10 cellular contexts compared by ENCODE assay signal in genomic region chr2:15313657-15314056, GRCh38.
DNase-seq lines count a peak whose midpoint lies in the region; ATAC-seq, FAIRE-seq and TF ChIP-seq lines count a peak whose summit lies in the region.
"Had no signal": no experiment of that assay in that cellular context is flagged by ENCODE, and none has a peak within 500 bp of the region (broad histone marks: within the 10 kb centered on the region; RNA-seq: fewer than 3 reads in every experiment).

No MANE protein-coding gene starts in this region.

- H3K27ac ChIP-seq in KOPT-K1 (ENCODE audit: low read depth, low read length, poor library complexity, severe bottlenecking): peak overlapping the region; percentile 21
- no peak overlapping the region for H3K27ac ChIP-seq in suprapubic skin
- H3K27ac ChIP-seq in aorta (ENCODE audit: low read depth in 1 of 2, low read length in 2 of 2): no peak overlapping the region

- ATAC-seq in GM18870 (IDR thresholded peaks at IDR 0.05; ENCODE audit: unreplicated experiment) (peak; percentile 86), aorta (ENCODE audit: low FRiP score) (no peak)

- WGBS in suprapubic skin: 44% methylated on average over 1 of the region's 1 CpG
- 11 to 18% methylated on average over 1 of the region's 1 CpG for WGBS in aorta, 2 donors

- no peak overlapping the region for H3K4me3 ChIP-seq in suprapubic skin
- no peak overlapping the region for H3K4me3 ChIP-seq in aorta (ENCODE audit: low read length in 2 of 2)

- no peak for TF ChIP-seq EP300 in suprapubic skin (IDR thresholded peaks at IDR 0.05)

- TF ChIP-seq POLR2A in H54 (IDR thresholded peaks at IDR 0.05; ENCODE audit: low read depth, low read length): no peak
- no peak for TF ChIP-seq POLR2A in suprapubic skin (IDR thresholded peaks at IDR 0.05)

- FAIRE-seq in H54 (lab: Jason Lieb, UNC): peak; percentile 48

- H3K27me3 ChIP-seq in suprapubic skin: no peaks in the 10 kb centered on the region
- H3K27me3 ChIP-seq in aorta (ENCODE audit: control insufficient read depth in 1 of 2, insufficient read depth in 2 of 2, low read length in 1 of 2): no peaks in the 10 kb centered on the region

- peaks cover 25 to 51% (median 29%) of the 10 kb centered on the region in 3 donors for H3K36me3 Mint-ChIP-seq in immature natural killer cell

- intact Hi-C loops in aorta (cut with DNase I) (no loop called here), head of caudate nucleus (cut with DNase I) (no loop called here)

- peaks cover 14% of the 10 kb centered on the region for H3K9me3 ChIP-seq in KOPT-K1 (ENCODE audit: insufficient read depth, low read length, poor library complexity, severe bottlenecking)
- H3K9me3 ChIP-seq in suprapubic skin: no peaks in the 10 kb centered on the region
- H3K9me3 ChIP-seq in aorta (ENCODE audit: control insufficient read depth, low read length): no peaks in the 10 kb centered on the region

- peaks cover 92 to 93% of the 10 kb centered on the region in 2 donors for H3K4me1 Mint-ChIP-seq in immature natural killer cell

- peak; percentile 15 for DNase-seq in H54 (ENCODE audit: insufficient read length, low spot score)
- no peak for DNase-seq in immature natural killer cell
- DNase-seq in suprapubic skin (ENCODE audit: low spot score in 2 of 2): no peak
- no peak for DNase-seq in aorta
- no peak for DNase-seq in head of caudate nucleus
- no peak for DNase-seq in ureter (ENCODE audit: low spot score)
- DNase-seq: midbrain had no signal

- TF ChIP-seq CTCF in suprapubic skin (IDR thresholded peaks at IDR 0.05): no peak

- H3K4me3 Mint-ChIP-seq in immature natural killer cell: peak overlapping the region in 1 of 5 donors; percentile 14
- H3K4me3 Mint-ChIP-seq: activated T-helper 1 cell treated with anti-CD3 and anti-CD28 coated beads, Interleukin-12 subunit alpha, Interleukin-12 subunit beta, Interleukin-2, Interleukin-4 antibody, amounts not matched to agents 30 ng/mL and 10 ng/mL and 1 ng/mL, durations not matched to agents 14 hours and 24 hours and 36 hours had no signal

- H3K27ac Mint-ChIP-seq in immature natural killer cell: peak overlapping the region; percentile 38 to 89 (median 60)
- H3K27ac Mint-ChIP-seq: activated T-helper 1 cell treated with anti-CD3 and anti-CD28 coated beads, Interleukin-12 subunit alpha, Interleukin-12 subunit beta, Interleukin-2, Interleukin-4 antibody, amounts not matched to agents 30 ng/mL and 10 ng/mL and 1 ng/mL, durations not matched to agents 14 hours and 24 hours and 36 hours had no signal

- H3K9me3 Mint-ChIP-seq in immature natural killer cell: peaks cover 20 to 32% (median 23%) of the 10 kb centered on the region in 6 donors

- H3K4me1 ChIP-seq in suprapubic skin (no peaks in the 10 kb centered on the region), aorta (ENCODE audit: control insufficient read depth in 1 of 2, insufficient read depth in 2 of 2, low read length in 2 of 2) (no peaks in the 10 kb centered on the region)

- H3K27me3 Mint-ChIP-seq in immature natural killer cell (ENCODE audit: low read depth in 3 of 3): peaks cover 8 to 12% (median 11%) of the 10 kb centered on the region in 3 donors

- H3K36me3 ChIP-seq in KOPT-K1 (ENCODE audit: insufficient read depth, low read length) (no peaks in the 10 kb centered on the region; the same call in 1 of the 2 replicates), suprapubic skin (peaks cover 11% of the 10 kb centered on the region), aorta (ENCODE audit: control insufficient read depth in 1 of 2, insufficient read depth in 2 of 2, low read length in 1 of 2) (peaks cover 0 to 3% of the 10 kb centered on the region in 2 donors)
